Comparison of ENCODE assay signal across 15 cellular contexts in the genomic region with DNA sequence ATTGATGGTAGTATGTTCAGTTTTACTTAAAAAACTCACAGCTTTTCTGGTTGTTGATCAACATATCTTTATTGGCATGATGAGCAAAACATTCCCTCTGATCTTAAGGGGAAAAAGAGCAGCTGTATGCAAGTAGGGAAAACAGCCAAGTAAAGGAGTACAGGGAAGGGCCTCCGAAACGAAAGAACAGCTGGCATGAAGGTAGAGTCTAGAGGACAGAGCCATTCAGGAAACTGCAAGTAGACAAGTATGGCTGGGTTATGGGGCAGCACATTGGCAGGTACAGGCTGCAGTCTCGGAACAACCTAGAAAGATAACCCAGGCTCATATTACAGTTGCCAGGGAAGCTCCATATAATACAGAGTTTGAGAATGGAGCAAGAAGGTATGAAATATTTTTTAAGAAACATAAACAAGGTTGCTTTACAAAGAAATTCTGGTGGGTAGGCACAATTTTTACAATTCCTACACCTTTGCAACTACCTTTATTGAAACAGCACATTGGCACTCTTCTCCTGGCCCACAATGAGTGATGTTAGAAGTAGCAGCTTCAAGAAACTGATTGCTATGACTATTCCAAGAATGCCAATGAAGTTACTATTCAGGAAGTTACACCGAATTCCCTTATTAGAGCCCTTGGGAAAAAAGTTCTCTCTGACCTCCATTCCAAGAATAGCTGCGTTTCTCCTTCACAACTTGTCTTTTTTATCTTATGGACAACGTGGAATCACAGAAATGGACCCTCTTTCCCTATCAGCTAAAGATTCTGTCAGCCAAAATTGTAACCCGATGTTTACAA. TPM values are rescaled to one million over a fixed set of nuclear protein-coding genes. Genes with fewer than 3 reads are reported as not detected.
A peak's percentile ranks its signal among the peaks of the same experiment; 100 is the strongest.
DNase-seq lines count a peak whose midpoint lies in the region; ATAC-seq and TF ChIP-seq lines count a peak whose summit lies in the region.
"Had no signal": no experiment of that assay in that cellular context is flagged by ENCODE, and none has a peak within 500 bp of the region (broad histone marks: within the 10 kb centered on the region; RNA-seq: fewer than 3 reads in every experiment).

No MANE protein-coding gene starts in this region.

- DNase-seq in HFFc6 = peak; percentile 55
- DNase-seq in amniotic epithelial cell (ENCODE audit: low read depth) = peak; percentile 37
- no peak for DNase-seq in left ventricle myocardium inferior
- peak; percentile 60 for DNase-seq in renal cortical epithelial cell (ENCODE audit: low read depth)
- no peak for DNase-seq in NCI-H2081 treated with DMSO at 0.1 percent for 48 hours (lab: John Stamatoyannopoulos, UW)
- no peak for DNase-seq in effector memory CD8-positive, alpha-beta T cell
- DNase-seq in GF-D8 (lab: John Stamatoyannopoulos, UW) = no peak
- DNase-seq: activated CD4-positive, alpha-beta memory T cell treated with anti-CD3 and anti-CD28 coated beads, Interleukin-2, amount 10 ng/mL, durations not matched to agents 7 days and 5 days; activated naive CD4-positive, alpha-beta T cell treated with anti-CD3 and anti-CD28 coated beads for 36 hours; CD4-positive, alpha-beta memory T cell; gastrocnemius medialis; naive thymus-derived CD8-positive, alpha-beta T cell; stimulated activated CD4-positive, alpha-beta T cell treated with anti-CD3 and anti-CD28 coated beads, Interleukin-12 subunit alpha, Interleukin-12 subunit beta, amount 100 ng/mL, for 4 hours; tibial artery had no signal

- H3K36me3 ChIP-seq in left ventricle myocardium inferior = no peaks in the 10 kb centered on the region
- H3K36me3 ChIP-seq: gastrocnemius medialis, tibial artery had no signal

- intact Hi-C loops in left ventricle myocardium inferior (cut with micrococcal nuclease) = no loop called here

- no peaks in the 10 kb centered on the region for H3K9me3 ChIP-seq in left ventricle myocardium inferior (replicated peaks)
- H3K9me3 ChIP-seq: gastrocnemius medialis, tibial artery had no signal

- TF ChIP-seq CTCF in HFFc6 (IDR thresholded peaks at IDR 0.05) (no peak), left ventricle myocardium inferior (IDR thresholded peaks at IDR 0.05; ENCODE audit: borderline replicate concordance) (no peak)

- ATAC-seq in effector memory CD8-positive, alpha-beta T cell (replicated peaks) = no peak
- no peak for ATAC-seq in GM19351 (IDR thresholded peaks at IDR 0.05; ENCODE audit: unreplicated experiment)
- ATAC-seq: gastrocnemius medialis; naive thymus-derived CD8-positive, alpha-beta T cell had no signal

- peaks cover 53% of the 10 kb centered on the region for H3K4me1 ChIP-seq in left ventricle myocardium inferior

- H3K27me3 ChIP-seq in left ventricle myocardium inferior (ENCODE audit: low read depth) = no peaks in the 10 kb centered on the region
- H3K27me3 ChIP-seq: gastrocnemius medialis, tibial artery had no signal

- H3K4me1 Mint-ChIP-seq in HFFc6 (ENCODE audit: low read depth) = peaks cover 25% of the 10 kb centered on the region
- no peaks in the 10 kb centered on the region for H3K4me1 Mint-ChIP-seq in effector memory CD8-positive, alpha-beta T cell (ENCODE audit: low read depth in 2 of 2)
- H3K4me1 Mint-ChIP-seq: activated CD4-positive, alpha-beta memory T cell treated with anti-CD3 and anti-CD28 coated beads, Interleukin-2, amount 10 ng/mL, durations not matched to agents 7 days and 5 days; CD4-positive, alpha-beta memory T cell; naive thymus-derived CD8-positive, alpha-beta T cell had no signal

- H3K27ac ChIP-seq in left ventricle myocardium inferior (replicated peaks) = peak overlapping the region; percentile 45
- H3K27ac ChIP-seq: tibial artery had no signal

- H3K4me3 Mint-ChIP-seq in HFFc6 = no peak overlapping the region; the same call in 1 of the 2 replicates
- H3K4me3 Mint-ChIP-seq in effector memory CD8-positive, alpha-beta T cell = no peak overlapping the region
- H3K4me3 Mint-ChIP-seq: activated CD4-positive, alpha-beta memory T cell treated with anti-CD3 and anti-CD28 coated beads, Interleukin-2, amount 10 ng/mL, durations not matched to agents 7 days and 5 days; activated naive CD4-positive, alpha-beta T cell treated with anti-CD3 and anti-CD28 coated beads for 36 hours; CD4-positive, alpha-beta memory T cell; naive thymus-derived CD8-positive, alpha-beta T cell had no signal

- H3K27me3 Mint-ChIP-seq in HFFc6 (ENCODE audit: insufficient read depth) = no peaks in the 10 kb centered on the region
- H3K27me3 Mint-ChIP-seq in effector memory CD8-positive, alpha-beta T cell = no peaks in the 10 kb centered on the region

- H3K27ac Mint-ChIP-seq in HFFc6 = no peak overlapping the region; the same call in none of the 2 replicates
- no peak overlapping the region for H3K27ac Mint-ChIP-seq in effector memory CD8-positive, alpha-beta T cell
- H3K27ac Mint-ChIP-seq: activated CD4-positive, alpha-beta memory T cell treated with anti-CD3 and anti-CD28 coated beads, Interleukin-2, amount 10 ng/mL, durations not matched to agents 7 days and 5 days; activated naive CD4-positive, alpha-beta T cell treated with anti-CD3 and anti-CD28 coated beads for 36 hours had no signal

- no peaks in the 10 kb centered on the region for H3K9me3 Mint-ChIP-seq in HFFc6
- H3K9me3 Mint-ChIP-seq in effector memory CD8-positive, alpha-beta T cell = no peaks in the 10 kb centered on the region
- H3K9me3 Mint-ChIP-seq: activated CD4-positive, alpha-beta memory T cell treated with anti-CD3 and anti-CD28 coated beads, Interleukin-2, amount 10 ng/mL, durations not matched to agents 7 days and 5 days; activated naive CD4-positive, alpha-beta T cell treated with anti-CD3 and anti-CD28 coated beads for 36 hours; CD4-positive, alpha-beta memory T cell; naive thymus-derived CD8-positive, alpha-beta T cell had no signal

- no peaks in the 10 kb centered on the region for H3K36me3 Mint-ChIP-seq in HFFc6 (ENCODE audit: low read depth)
- H3K36me3 Mint-ChIP-seq in effector memory CD8-positive, alpha-beta T cell (ENCODE audit: insufficient read depth) = no peaks in the 10 kb centered on the region
- H3K36me3 Mint-ChIP-seq: CD4-positive, alpha-beta memory T cell; naive thymus-derived CD8-positive, alpha-beta T cell had no signal

- H3K4me3 ChIP-seq in left ventricle myocardium inferior = peak overlapping the region; percentile 2
- H3K4me3 ChIP-seq: tibial artery had no signal

RNA-seq across cellular contexts. Expression of a gene that starts 45.2 kb away (rescaled TPM):
- total RNA-seq in HFFc6 (2021; fragmentation: NEBNext Ultra II Directional; extraction: Animal tissue kit (Norgen Biotek cat#: 25700)) = 10 to 100 TPM; 13.9 to 20.2 (median 17.7) TPM
- total RNA-seq in left ventricle myocardium inferior (13.0 TPM), renal cortical epithelial cell (86.7 and 151 TPM in 2 replicates)

Comparison
In these comparisons a context has a peak if more than half of its experiments do, and no peak if none do; other contexts are left out.
1. DNase-seq: peak in HFFc6 (single experiment), amniotic epithelial cell (single experiment) and renal cortical epithelial cell (single experiment); none in left ventricle myocardium inferior (single experiment), NCI-H2081 treated with DMSO at 0.1 percent for 48 hours (single experiment), effector memory CD8-positive, alpha-beta T cell (0 of 3) and GF-D8 (single experiment).